Comparison of ENCODE assay signal across 27 cellular contexts in the genomic region with DNA sequence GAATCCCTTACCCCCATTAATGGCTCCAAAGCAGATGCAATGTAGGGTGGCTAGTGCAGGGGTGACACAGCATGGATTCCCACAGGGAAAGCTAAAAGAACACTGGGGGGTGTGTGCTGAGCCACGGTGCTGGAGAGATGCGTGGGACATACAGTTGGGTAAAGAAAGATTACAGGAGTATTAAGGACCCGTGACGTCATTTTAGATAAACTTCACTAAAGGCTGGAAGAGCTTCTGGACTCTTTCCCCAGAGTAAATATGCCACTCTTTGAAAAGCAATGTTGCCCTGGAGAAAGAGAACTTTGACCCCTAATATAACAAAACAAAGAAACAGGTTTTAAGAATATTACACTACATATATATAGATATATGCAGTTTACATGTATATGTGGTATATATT.
"Had no signal": no experiment of that assay in that cellular context is flagged by ENCODE, and none has a peak within 500 bp of the region (broad histone marks: within the 10 kb centered on the region; RNA-seq: fewer than 3 reads in every experiment).

No MANE protein-coding gene starts in this region.

- H3K36me3 Mint-ChIP-seq: mesothelial cell of epicardium; naive thymus-derived CD4-positive, alpha-beta T cell; natural killer cell treated with Interleukin-12 subunit alpha and Interleukin-12 subunit beta and Interleukin-15 and Interleukin-18, amount 100 ng/mL, for 72 hours; stimulated activated memory B cell treated with anti-CD40 and anti-IgM and Interleukin-4, amounts not matched to agents 10 μg/mL and 1 μg/mL and 100 μg/mL, for 72 hours had no signal

- H3K4me3 Mint-ChIP-seq: mesothelial cell of epicardium; naive thymus-derived CD4-positive, alpha-beta T cell; natural killer cell treated with Interleukin-12 subunit alpha and Interleukin-12 subunit beta and Interleukin-15 and Interleukin-18, amount 100 ng/mL, for 72 hours; stimulated activated memory B cell treated with anti-CD40 and anti-IgM and Interleukin-4, amounts not matched to agents 10 μg/mL and 1 μg/mL and 100 μg/mL, for 72 hours; stimulated activated naive CD8-positive, alpha-beta T cell treated with anti-CD3 and anti-CD28 coated beads, Interleukin-15, amount 100 ng/mL, for 72 hours had no signal

- H3K36me3 ChIP-seq: heart right ventricle, left ventricle myocardium inferior, ovary, prostate gland, thyroid gland, transverse colon, upper lobe of right lung, uterus had no signal

- H3K4me1 ChIP-seq: heart right ventricle, left ventricle myocardium inferior, prostate gland, thyroid gland, transverse colon, upper lobe of right lung, uterus had no signal

- H3K27me3 Mint-ChIP-seq: naive thymus-derived CD4-positive, alpha-beta T cell; natural killer cell treated with Interleukin-12 subunit alpha and Interleukin-12 subunit beta and Interleukin-15 and Interleukin-18, amount 100 ng/mL, for 72 hours; stimulated activated memory B cell treated with anti-CD40 and anti-IgM and Interleukin-4, amounts not matched to agents 10 μg/mL and 1 μg/mL and 100 μg/mL, for 72 hours; stimulated activated naive CD8-positive, alpha-beta T cell treated with anti-CD3 and anti-CD28 coated beads, Interleukin-15, amount 100 ng/mL, for 72 hours had no signal

- H3K27me3 ChIP-seq: heart right ventricle, ovary, thyroid gland, transverse colon, upper lobe of right lung, uterus had no signal

- H3K4me1 Mint-ChIP-seq: mesothelial cell of epicardium; naive thymus-derived CD4-positive, alpha-beta T cell; stimulated activated memory B cell treated with anti-CD40 and anti-IgM and Interleukin-4, amounts not matched to agents 10 μg/mL and 1 μg/mL and 100 μg/mL, for 72 hours; stimulated activated naive CD8-positive, alpha-beta T cell treated with anti-CD3 and anti-CD28 coated beads, Interleukin-15, amount 100 ng/mL, for 72 hours had no signal

- ATAC-seq: heart right ventricle; left cardiac atrium; naive thymus-derived CD4-positive, alpha-beta T cell; natural killer cell treated with Interleukin-12 subunit alpha and Interleukin-12 subunit beta and Interleukin-15 and Interleukin-18, amount 100 ng/mL, for 72 hours; right cardiac atrium; stimulated activated memory B cell treated with anti-CD40 and anti-IgM and Interleukin-4, amounts not matched to agents 10 μg/mL and 1 μg/mL and 100 μg/mL, for 72 hours; stimulated activated naive CD8-positive, alpha-beta T cell treated with anti-CD3 and anti-CD28 coated beads, Interleukin-15, amount 100 ng/mL, for 72 hours; upper lobe of right lung had no signal

- H3K9me3 ChIP-seq: ovary, prostate gland, thyroid gland, uterus had no signal

- H3K27ac ChIP-seq: heart right ventricle, left ventricle myocardium inferior, ovary, prostate gland, thyroid gland, transverse colon, upper lobe of right lung, uterus had no signal

- DNase-seq: heart right ventricle; hippocampal formation; kidney glomerular epithelial cell; left cardiac atrium; left ventricle myocardium inferior; mesendoderm; naive thymus-derived CD4-positive, alpha-beta T cell; ovary; retina; right cardiac atrium; stimulated activated CD4-positive, alpha-beta T cell treated with anti-CD3 and anti-CD28 coated beads, Interleukin-1b, Interleukin-23, amount 100 ng/mL, for 48 hours; stimulated activated CD4-positive, alpha-beta T cell treated with anti-CD3 and anti-CD28 coated beads, Interleukin-2, amount 100 ng/mL, for 48 hours; stimulated activated CD4-positive, alpha-beta T cell treated with anti-CD3 and anti-CD28 coated beads, Interleukin-4, amount 100 ng/mL, for 4 hours; stimulated activated CD8-positive, alpha-beta memory T cell treated with anti-CD3 and anti-CD28 coated beads, Interleukin-4, amount 100 ng/mL, for 48 hours; stimulated activated naive CD4-positive, alpha-beta T cell treated with Interleukin-2 at 50 U/mL for 16 hours; stimulated activated naive CD8-positive, alpha-beta T cell treated with anti-CD3 and anti-CD28 coated beads, Interleukin-15, amount 100 ng/mL, for 72 hours; substantia nigra; thyroid gland; transverse colon; upper lobe of right lung; uterus had no signal

- H3K4me2 ChIP-seq: smooth muscle cell had no signal

- H3K27ac Mint-ChIP-seq: mesothelial cell of epicardium; naive thymus-derived CD4-positive, alpha-beta T cell; natural killer cell treated with Interleukin-12 subunit alpha and Interleukin-12 subunit beta and Interleukin-15 and Interleukin-18, amount 100 ng/mL, for 72 hours; stimulated activated memory B cell treated with anti-CD40 and anti-IgM and Interleukin-4, amounts not matched to agents 10 μg/mL and 1 μg/mL and 100 μg/mL, for 72 hours; stimulated activated naive CD8-positive, alpha-beta T cell treated with anti-CD3 and anti-CD28 coated beads, Interleukin-15, amount 100 ng/mL, for 72 hours had no signal

- H3K4me3 ChIP-seq: heart right ventricle, left ventricle myocardium inferior, lung, ovary, prostate gland, smooth muscle cell, thyroid gland, transverse colon, upper lobe of right lung, uterus had no signal
